In genomic region chr15:77386626-77387025, GRCh38 we compare ENCODE assay signal across 12 cellular contexts. TPM values are rescaled to one million over a fixed set of nuclear protein-coding genes. Genes with fewer than 3 reads are reported as not detected.
DNase-seq lines count a peak whose midpoint lies in the region; TF ChIP-seq lines count a peak whose summit lies in the region.
"Had no signal": no experiment of that assay in that cellular context is flagged by ENCODE, and none has a peak within 500 bp of the region (broad histone marks: within the 10 kb centered on the region; RNA-seq: fewer than 3 reads in every experiment).

No MANE protein-coding gene starts in this region.

- no peak overlapping the region for H4K91ac ChIP-seq in mesenchymal stem cell (ENCODE audit: low read length)

- H3K23ac ChIP-seq in mesenchymal stem cell (ENCODE audit: low read length in 2 of 2): no peak overlapping the region

- no peak for TF ChIP-seq CTCF in neutrophil (IDR thresholded peaks at IDR 0.05)

- DNase-seq in EH (ENCODE audit: low read depth) (peak; percentile 65), GM23248 (peak; percentile 11), erythroblast (lab: John Stamatoyannopoulos, UW) (peak; percentile 13 to 36), T-helper 2 cell (no peak), kidney tubule cell (ENCODE audit: low spot score) (no peak), mesenchymal stem cell (no peak)
- DNase-seq: CD8-positive, alpha-beta memory T cell; DMS53 had no signal

- H3K27me3 ChIP-seq in GM23248 (replicated peaks; ENCODE audit: insufficient read depth): no peaks in the 10 kb centered on the region
- H3K27me3 ChIP-seq in neutrophil: no peaks in the 10 kb centered on the region
- H3K27me3 ChIP-seq in mesenchymal stem cell (ENCODE audit: control insufficient read depth in 1 of 2, insufficient read depth in 1 of 2, low read length in 2 of 2): no peaks in the 10 kb centered on the region
- H3K27me3 ChIP-seq: BLaER1 had no signal

- H3K9me3 ChIP-seq in GM23248 (ENCODE audit: low read depth) (no peaks in the 10 kb centered on the region), neutrophil (no peaks in the 10 kb centered on the region), mesenchymal stem cell (ENCODE audit: control insufficient read depth, low read length) (no peaks in the 10 kb centered on the region)
- H3K9me3 ChIP-seq: BLaER1, HAP-1 had no signal

- no peak overlapping the region for H3K9ac ChIP-seq in GM23248
- H3K9ac ChIP-seq in mesenchymal stem cell (ENCODE audit: low read length): no peak overlapping the region
- H3K9ac ChIP-seq: BLaER1 had no signal

- H3K79me2 ChIP-seq in GM23248 (ENCODE audit: insufficient read depth): peaks cover 100% of the 10 kb centered on the region

- no peak overlapping the region for H3K14ac ChIP-seq in mesenchymal stem cell (ENCODE audit: low read length in 2 of 2)

- H2BK12ac ChIP-seq in mesenchymal stem cell (ENCODE audit: low read length in 2 of 2): no peak overlapping the region

- H3K4me2 ChIP-seq in GM23248 (ENCODE audit: unreplicated experiment) (no peak overlapping the region), mesenchymal stem cell (ENCODE audit: low read length, poor library complexity, severe bottlenecking) (no peak overlapping the region)
- H3K4me2 ChIP-seq: BLaER1 had no signal

- no peak overlapping the region for H3K18ac ChIP-seq in mesenchymal stem cell (ENCODE audit: low read depth in 1 of 2, low read length in 2 of 2)

- TF ChIP-seq POLR2A in erythroblast (IDR thresholded peaks at IDR 0.05; ENCODE audit: low read length): no peak

- H3K79me1 ChIP-seq in mesenchymal stem cell (replicated peaks; ENCODE audit: low read length, poor library complexity, severe bottlenecking): peaks cover 21% of the 10 kb centered on the region

- H2BK15ac ChIP-seq in mesenchymal stem cell (ENCODE audit: low read depth, poor library complexity, severe bottlenecking): no peak overlapping the region

- peaks cover 71% of the 10 kb centered on the region for H4K20me1 ChIP-seq in GM23248 (ENCODE audit: insufficient read depth)
- H4K20me1 ChIP-seq: BLaER1 had no signal

- peaks cover 8% of the 10 kb centered on the region; the same call in 1 of the 2 replicates for H3F3A ChIP-seq in GM23248 (ENCODE audit: insufficient read depth)

- no peak overlapping the region for H3K4ac ChIP-seq in mesenchymal stem cell (ENCODE audit: low read depth in 1 of 2, low read length in 2 of 2)

- H3K27ac ChIP-seq in GM23248 (no peak overlapping the region), neutrophil (peak overlapping the region; percentile 58), mesenchymal stem cell (ENCODE audit: low read length, poor library complexity, severe bottlenecking) (no peak overlapping the region)
- H3K27ac ChIP-seq: BLaER1 had no signal

- no peak overlapping the region for H2BK120ac ChIP-seq in mesenchymal stem cell (ENCODE audit: low read depth, low read length)

- no peaks in the 10 kb centered on the region for H3K36me3 ChIP-seq in GM23248 (ENCODE audit: low read depth)
- no peaks in the 10 kb centered on the region for H3K36me3 ChIP-seq in neutrophil
- no peaks in the 10 kb centered on the region for H3K36me3 ChIP-seq in mesenchymal stem cell (ENCODE audit: control insufficient read depth in 1 of 2, insufficient read depth in 2 of 2, low read depth in 1 of 2, low read length in 2 of 2)
- H3K36me3 ChIP-seq: BLaER1, HAP-1 had no signal

- no peak overlapping the region for H4K8ac ChIP-seq in mesenchymal stem cell (ENCODE audit: low read length)

- WGBS in GM23248 (ENCODE audit: low coverage in 1 of 2, low lambda C conversion rate in 2 of 2, missing lambda C conversion rate in 2 of 2), 2 experiments: 91 to 97% methylated on average over 2 of the region's 2 CpGs
- 84% methylated on average over 2 of the region's 2 CpGs for WGBS in mesenchymal stem cell

- no peak overlapping the region for H2BK5ac ChIP-seq in mesenchymal stem cell (ENCODE audit: low read depth, low read length, poor library complexity, severe bottlenecking)

- H3K9me2 ChIP-seq in GM23248 (ENCODE audit: insufficient read depth): 0 out of 2 replicates have a peak, but pooled peaks cover 5% of the 10 kb centered on the region

- H3K4me1 ChIP-seq in GM23248 (ENCODE audit: insufficient read depth) (peaks cover 32% of the 10 kb centered on the region), neutrophil (ENCODE audit: control insufficient read depth in 1 of 2, insufficient read depth in 1 of 2, low read depth in 1 of 2, low read length in 1 of 2) (peaks cover 26 to 44% of the 10 kb centered on the region in 2 experiments), mesenchymal stem cell (ENCODE audit: control insufficient read depth, insufficient read depth, low read depth, low read length) (peaks cover 2% of the 10 kb centered on the region)
- H3K4me1 ChIP-seq: BLaER1 had no signal

- H2AFZ ChIP-seq in GM23248 (no peak overlapping the region), mesenchymal stem cell (ENCODE audit: low read depth, low read length) (no peak overlapping the region)

- in situ Hi-C loops in GM23248 (cut with MboI): no loop called here

- no peak overlapping the region for H3K4me3 ChIP-seq in GM23248
- H3K4me3 ChIP-seq in neutrophil (ENCODE audit: low read depth in 1 of 2, low read length in 1 of 2): no peak overlapping the region
- no peak overlapping the region for H3K4me3 ChIP-seq in mesenchymal stem cell (ENCODE audit: insufficient read depth in 1 of 2, low read depth in 1 of 2, low read length in 2 of 2)
- H3K4me3 ChIP-seq: BLaER1, GM12878, HAP-1 had no signal

- no peak overlapping the region for H2AK5ac ChIP-seq in mesenchymal stem cell (ENCODE audit: low read length, severe bottlenecking)

RNA-seq across cellular contexts. Expression of gene PEAK1, which starts 33.3 kb away (rescaled TPM):
- 72.5 and 74.5 TPM in 2 replicates for total RNA-seq in GM23248 (2014; rRNA removed; shearing (Covaris generic))
- polyA plus RNA-seq in GM23248 (2016; fragmentation: Nextera tagmentation; extraction: Ambion mirVana): 19.6 and 22.4 TPM in 2 replicates
- 14.1 TPM for polyA plus RNA-seq in mesenchymal stem cell (2013, experiment 1 of 2)
- 12.8 TPM for polyA plus RNA-seq in mesenchymal stem cell (2013, experiment 2 of 2)

RNA-seq across cellular contexts. Expression of gene HMG20A, which starts 34.1 kb away (rescaled TPM):
- total RNA-seq in GM23248 (2014; rRNA removed; shearing (Covaris generic)): 17.8 and 25.1 TPM in 2 replicates
- polyA plus RNA-seq in GM23248 (2016; fragmentation: Nextera tagmentation; extraction: Ambion mirVana): 15.1 and 20.4 TPM in 2 replicates
- polyA plus RNA-seq in mesenchymal stem cell (2013, experiment 1 of 2): 32.9 TPM
- polyA plus RNA-seq in mesenchymal stem cell (2013, experiment 2 of 2): 31.7 TPM

Comparison
In these comparisons a context has a peak if more than half of its experiments do, and no peak if none do; other contexts are left out.
1. DNase-seq: peak in EH (single experiment), GM23248 (single experiment) and erythroblast (2 of 2); none in T-helper 2 cell (0 of 5), kidney tubule cell (single experiment) and mesenchymal stem cell (single experiment).